Comparison of ENCODE assay signal across 31 cellular contexts in the genomic region with DNA sequence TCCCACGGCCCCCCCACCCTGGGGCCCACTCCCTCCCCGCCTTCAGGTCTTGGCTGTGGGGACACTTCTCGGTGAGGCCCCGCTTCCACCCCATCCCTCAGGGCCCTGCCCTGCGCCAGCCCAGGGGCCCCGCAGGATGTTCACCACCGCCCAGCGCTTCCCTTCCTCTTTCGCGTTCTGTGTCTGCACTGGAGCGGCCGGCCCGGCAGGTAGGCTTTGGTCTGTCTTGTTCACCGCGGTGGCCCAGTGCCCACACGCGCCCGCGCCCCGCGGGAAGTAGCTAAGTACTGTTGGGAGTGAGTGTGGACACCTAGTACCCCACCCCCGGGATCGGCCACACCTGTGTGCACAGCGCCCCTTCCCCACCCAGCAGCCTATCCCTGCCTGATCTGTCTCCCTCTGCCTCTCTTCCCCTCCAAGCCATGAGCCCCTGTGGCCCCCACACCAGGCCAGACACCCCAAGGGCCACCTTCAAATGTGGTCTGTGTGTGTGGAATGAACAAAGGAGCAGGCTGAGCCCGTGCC.
DNase-seq lines count a peak whose midpoint lies in the region; ATAC-seq, FAIRE-seq and TF ChIP-seq lines count a peak whose summit lies in the region.
"Had no signal": no experiment of that assay in that cellular context is flagged by ENCODE, and none has a peak within 500 bp of the region (broad histone marks: within the 10 kb centered on the region; RNA-seq: fewer than 3 reads in every experiment).

No MANE protein-coding gene starts in this region.

- no peaks in the 10 kb centered on the region for H3K79me1 ChIP-seq in H1 (ENCODE audit: low read depth, low read length)

- no peaks in the 10 kb centered on the region for H3K9me3 ChIP-seq in H1 (ENCODE audit: insufficient read depth in 2 of 2, low read depth in 1 of 2, low read length in 1 of 2)
- H3K9me3 ChIP-seq in neural progenitor cell (ENCODE audit: low read depth), result no peaks in the 10 kb centered on the region
- H3K9me3 ChIP-seq: neutrophil, SJSA1 had no signal

- no peaks in the 10 kb centered on the region for H3K36me3 Mint-ChIP-seq in neural progenitor cell
- H3K36me3 Mint-ChIP-seq: activated CD8-positive, alpha-beta memory T cell treated with anti-CD3 and anti-CD28 coated beads, Interleukin-2, amount 10 ng/mL, durations not matched to agents 7 days and 5 days; stimulated activated memory B cell treated with anti-CD40 and anti-IgM and Interleukin-4, amounts not matched to agents 10 μg/mL and 1 μg/mL and 100 μg/mL, for 72 hours; type B pancreatic cell had no signal

- no peak overlapping the region for H2AK5ac ChIP-seq in H1 (ENCODE audit: low read depth, low read length)

- H2BK120ac ChIP-seq in H1 (replicated peaks; ENCODE audit: low read depth, low read length), result no peak overlapping the region

- no peak overlapping the region for H3K4me3 Mint-ChIP-seq in stimulated activated naive CD8-positive, alpha-beta T cell treated with anti-CD3 and anti-CD28 coated beads, Interleukin-15, amount 100 ng/mL, for 72 hours
- H3K4me3 Mint-ChIP-seq in neural progenitor cell, result no peak overlapping the region
- H3K4me3 Mint-ChIP-seq: activated CD8-positive, alpha-beta memory T cell treated with anti-CD3 and anti-CD28 coated beads, Interleukin-2, amount 10 ng/mL, durations not matched to agents 7 days and 5 days; CD4-positive, alpha-beta T cell; effector memory CD8-positive, alpha-beta T cell; stimulated activated memory B cell treated with anti-CD40 and anti-IgM and Interleukin-4, amounts not matched to agents 10 μg/mL and 1 μg/mL and 100 μg/mL, for 72 hours; type B pancreatic cell had no signal

- CTCF ChIA-PET in H1 (lab: Charles Lee; ENCODE audit: partially characterized antibody), result interaction anchor here (0.7 to 6.6 kb wide), 5 partner anchors 9 to 247 kb away, joined by 3 to 39 read pairs (median 3); no protein-coding TSS in a partner anchor

- H3K4me2 ChIP-seq in H1 (ENCODE audit: insufficient read depth in 1 of 2, low read depth in 2 of 2, low read length in 2 of 2) (no peak overlapping the region), neural progenitor cell (no peak overlapping the region)

- peaks cover 0 to 2% (median 0%) of the 10 kb centered on the region in 4 experiments; a peak in 3 of 7 replicates for H3K27me3 ChIP-seq in H1 (replicated peaks in 1 of 4; ENCODE audit: control insufficient read depth in 3 of 4, extremely low read depth in 1 of 4, insufficient read depth in 3 of 4, low read length in 3 of 4)
- no peaks in the 10 kb centered on the region for H3K27me3 ChIP-seq in neural progenitor cell
- H3K27me3 ChIP-seq: SJSA1 had no signal

- H2BK20ac ChIP-seq in H1 (ENCODE audit: low read length), result no peak overlapping the region

- peaks cover 7% of the 10 kb centered on the region for H3F3A ChIP-seq in neural progenitor cell (ENCODE audit: low read depth)

- H3K36me3 ChIP-seq in H1 (ENCODE audit: control insufficient read depth in 2 of 4, insufficient read depth in 4 of 4, low read length in 3 of 4) (no peaks in the 10 kb centered on the region), neural progenitor cell (no peaks in the 10 kb centered on the region)
- H3K36me3 ChIP-seq: neutrophil, SJSA1 had no signal

- WGBS in H1 (ENCODE audit: extremely low coverage in 1 of 2, insufficient coverage in 1 of 2, insufficient read length in 1 of 2, insufficient replicate concordance in 2 of 2, low coverage in 1 of 2, low lambda C conversion rate in 2 of 2, missing lambda C conversion rate in 1 of 2), 2 experiments, result 85% methylated on average over 18 of the region's 25 CpGs; no CpG with 5 or more reads in 1 of the 2 experiments

- no peaks in the 10 kb centered on the region for H3K9me3 Mint-ChIP-seq in stimulated activated naive CD8-positive, alpha-beta T cell treated with anti-CD3 and anti-CD28 coated beads, Interleukin-15, amount 100 ng/mL, for 72 hours
- no peaks in the 10 kb centered on the region for H3K9me3 Mint-ChIP-seq in neural progenitor cell
- H3K9me3 Mint-ChIP-seq: CD4-positive, alpha-beta T cell; effector memory CD8-positive, alpha-beta T cell; type B pancreatic cell had no signal

- no peak for TF ChIP-seq EP300 in H1 (IDR thresholded peaks at IDR 0.05; ENCODE audit: borderline replicate concordance in 1 of 2, low read depth in 2 of 2, low read length in 2 of 2)

- H2BK12ac ChIP-seq in H1 (ENCODE audit: low read depth, low read length), result no peak overlapping the region; the same call in 1 of the 2 replicates

- no peak overlapping the region; the same call in 1 of the 2 replicates for H2BK5ac ChIP-seq in H1 (ENCODE audit: low read depth, low read length)

- H3K18ac ChIP-seq in H1 (ENCODE audit: extremely low read depth, low read length), result no peak overlapping the region

- peak; percentile 16 for ATAC-seq in stimulated activated naive CD8-positive, alpha-beta T cell treated with anti-CD3 and anti-CD28 coated beads, Interleukin-15, amount 100 ng/mL, for 72 hours
- ATAC-seq in stimulated activated naive CD8-positive, alpha-beta T cell treated with anti-CD3 and anti-CD28 coated beads, Interleukin-15, Interleukin-2, amounts not matched to agents 100 U/mL and 50 U/mL, for 24 hours, result no peak
- ATAC-seq in HG03378 (IDR thresholded peaks at IDR 0.05; ENCODE audit: unreplicated experiment), result no peak
- ATAC-seq: activated CD8-positive, alpha-beta memory T cell treated with anti-CD3 and anti-CD28 coated beads, Interleukin-2, amount 10 ng/mL, durations not matched to agents 7 days and 5 days; effector memory CD8-positive, alpha-beta T cell; left lobe of liver had no signal

- no peak overlapping the region for H4K5ac ChIP-seq in H1 (ENCODE audit: insufficient read length, low read depth, low read length)

- H3K27ac ChIP-seq in H1 (ENCODE audit: low read depth, low read length) (no peak overlapping the region), neural progenitor cell (no peak overlapping the region)
- H3K27ac ChIP-seq: GM23248, HL-60, neutrophil, SJSA1 had no signal

- H3K79me2 ChIP-seq in H1 (ENCODE audit: control insufficient read depth in 1 of 2, insufficient read depth in 2 of 2, low read length in 2 of 2) (no peaks in the 10 kb centered on the region), neural progenitor cell (ENCODE audit: low read depth) (no peaks in the 10 kb centered on the region)

- H3K4me1 ChIP-seq in H1 (replicated peaks in 1 of 4; ENCODE audit: control insufficient read depth in 3 of 4, insufficient read depth in 4 of 4, low read length in 3 of 4), result peaks cover 0 to 12% (median 9%) of the 10 kb centered on the region in 4 experiments; a peak in 6 of 7 replicates
- H3K4me1 ChIP-seq in neural progenitor cell, result peaks cover 5% of the 10 kb centered on the region

- H3K9ac ChIP-seq in H1 (replicated peaks in 1 of 4; ENCODE audit: extremely low read depth in 1 of 4, low read depth in 3 of 4, low read length in 3 of 4) (no peak overlapping the region), neural progenitor cell (no peak overlapping the region)
- H3K9ac ChIP-seq: GM23248 had no signal

- peaks cover 43% of the 10 kb centered on the region for H3K27me3 Mint-ChIP-seq in stimulated activated naive CD8-positive, alpha-beta T cell treated with anti-CD3 and anti-CD28 coated beads, Interleukin-15, amount 100 ng/mL, for 72 hours
- peaks cover 7% of the 10 kb centered on the region for H3K27me3 Mint-ChIP-seq in neural progenitor cell (ENCODE audit: insufficient read depth, low read depth)
- H3K27me3 Mint-ChIP-seq: type B pancreatic cell had no signal

- no peak overlapping the region for H3K27ac Mint-ChIP-seq in stimulated activated naive CD8-positive, alpha-beta T cell treated with anti-CD3 and anti-CD28 coated beads, Interleukin-15, amount 100 ng/mL, for 72 hours
- peak overlapping the region; percentile 37 for H3K27ac Mint-ChIP-seq in neural progenitor cell
- H3K27ac Mint-ChIP-seq: activated CD8-positive, alpha-beta memory T cell treated with anti-CD3 and anti-CD28 coated beads, Interleukin-2, amount 10 ng/mL, durations not matched to agents 7 days and 5 days; CD4-positive, alpha-beta T cell; effector memory CD8-positive, alpha-beta T cell; stimulated activated memory B cell treated with anti-CD40 and anti-IgM and Interleukin-4, amounts not matched to agents 10 μg/mL and 1 μg/mL and 100 μg/mL, for 72 hours; type B pancreatic cell had no signal

- no peak overlapping the region for H4K91ac ChIP-seq in H1 (replicated peaks; ENCODE audit: insufficient read length, low read length)

- no peaks in the 10 kb centered on the region; the same call in 1 of the 2 replicates for H3K23me2 ChIP-seq in H1 (ENCODE audit: low read depth, low read length)

- no peak for DNase-seq in stimulated activated naive CD8-positive, alpha-beta T cell treated with anti-CD3 and anti-CD28 coated beads, Interleukin-15, amount 100 ng/mL, for 72 hours
- DNase-seq in stimulated activated naive CD8-positive, alpha-beta T cell treated with anti-CD3 and anti-CD28 coated beads, Interleukin-15, Interleukin-2, amounts not matched to agents 100 U/mL and 50 U/mL, for 24 hours, result no peak
- DNase-seq in H1 (ENCODE audit: low read depth in 1 of 2, low spot score in 2 of 2) (no peak), neural progenitor cell (ENCODE audit: low spot score) (no peak), ureter (ENCODE audit: low spot score) (no peak), HCEC 1CT (no peak), GF-D8 (lab: John Stamatoyannopoulos, UW) (no peak)
- DNase-seq: activated CD4-positive, alpha-beta T cell treated with anti-CD3 and anti-CD28 coated beads, Interleukin-2, amount 50 U/mL, for 4 hours; activated CD8-positive, alpha-beta memory T cell treated with anti-CD3 and anti-CD28 coated beads, Interleukin-2, amount 10 ng/mL, durations not matched to agents 7 days and 5 days; activated T-cell treated with anti-CD3 and anti-CD28 coated beads, Interleukin-2, amount 50 U/mL, for 48 hours; caudate nucleus; CD4-positive, alpha-beta T cell; cortex of kidney; DND-41; effector memory CD8-positive, alpha-beta T cell; erythroblast; GM23248; KG1; NCI-H1105 treated with DMSO at 0.1 percent for 48 hours; NCI-H1930; NCI-H524 treated with DMSO at 0.1 percent for 48 hours had no signal

- TF ChIP-seq POLR2A in H1 (IDR thresholded peaks at IDR 0.05; ENCODE audit: control extremely low read depth in 1 of 2, low read depth in 2 of 2, low read length in 2 of 2), result no peak

- no peak for TF ChIP-seq CTCF in H1 (IDR thresholded peaks at IDR 0.05; ENCODE audit: control extremely low read depth in 1 of 3, insufficient read depth in 1 of 3, low read depth in 1 of 3, low read length in 3 of 3)
- no peak for TF ChIP-seq CTCF in neural progenitor cell (IDR thresholded peaks at IDR 0.05)

- no peaks in the 10 kb centered on the region for H3K4me1 Mint-ChIP-seq in stimulated activated naive CD8-positive, alpha-beta T cell treated with anti-CD3 and anti-CD28 coated beads, Interleukin-15, amount 100 ng/mL, for 72 hours
- peaks cover 16% of the 10 kb centered on the region for H3K4me1 Mint-ChIP-seq in neural progenitor cell
- H3K4me1 Mint-ChIP-seq: activated CD8-positive, alpha-beta memory T cell treated with anti-CD3 and anti-CD28 coated beads, Interleukin-2, amount 10 ng/mL, durations not matched to agents 7 days and 5 days; stimulated activated memory B cell treated with anti-CD40 and anti-IgM and Interleukin-4, amounts not matched to agents 10 μg/mL and 1 μg/mL and 100 μg/mL, for 72 hours had no signal

- H2AFZ ChIP-seq in H1 (ENCODE audit: low read length) (no peak overlapping the region), neural progenitor cell (replicated peaks) (no peak overlapping the region)
- H2AFZ ChIP-seq: GM23248 had no signal

- no peak for FAIRE-seq in H1 (lab: Jason Lieb, UNC)
- FAIRE-seq: A204.1, D721Med, RCC 7860 had no signal

- H3K4ac ChIP-seq in H1 (replicated peaks; ENCODE audit: insufficient read length, low read depth, low read length), result no peak overlapping the region

- no peak overlapping the region for H3K56ac ChIP-seq in H1 (replicated peaks; ENCODE audit: insufficient read length, low read depth, low read length)

- H4K8ac ChIP-seq in H1 (ENCODE audit: extremely low read depth, insufficient read depth, low read length), result peak overlapping the region; percentile 71

- no peak overlapping the region for H2BK15ac ChIP-seq in H1 (ENCODE audit: low read length)

- H3K14ac ChIP-seq in H1 (ENCODE audit: insufficient read length), result no peak overlapping the region

- POLR2A ChIA-PET in H1 (lab: Charles Lee; ENCODE audit: partially characterized antibody), result interaction anchor here (0.8 to 1.0 kb wide), 2 partner anchors 15 to 48 kb away, joined by 3 read pairs; no protein-coding TSS in a partner anchor

- H4K20me1 ChIP-seq in H1 (replicated peaks in 1 of 2; ENCODE audit: control insufficient read depth in 1 of 2, insufficient read depth in 2 of 2, low read length in 2 of 2) (peaks cover 2 to 5% of the 10 kb centered on the region in 2 experiments), neural progenitor cell (ENCODE audit: low read depth) (no peaks in the 10 kb centered on the region)

- H3K4me3 ChIP-seq in H1 (ENCODE audit: extremely low read depth in 1 of 4, insufficient read depth in 2 of 4, low read depth in 3 of 4, low read length in 4 of 4) (no peak overlapping the region), neural progenitor cell (no peak overlapping the region)
- H3K4me3 ChIP-seq: GM23248, SJSA1 had no signal

- no peak for TF ChIP-seq RAD21 in H1 (IDR thresholded peaks at IDR 0.05 in 1 of 2, conservative IDR thresholded peaks at IDR 0.05 in 1 of 2; ENCODE audit: low read depth in 2 of 2, low read length in 2 of 2)

- no peak overlapping the region for H3K23ac ChIP-seq in H1 (ENCODE audit: insufficient read length)
